ENCODE assay signal across 12 cellular contexts in genomic region chr16:14015948-14016347, GRCh38. TPM values are rescaled to one million over a fixed set of nuclear protein-coding genes. Genes with fewer than 3 reads are reported as not detected.
A peak's percentile ranks its signal among the peaks of the same experiment; 100 is the strongest.
DNase-seq lines count a peak whose midpoint lies in the region; ATAC-seq and TF ChIP-seq lines count a peak whose summit lies in the region.
"Had no signal": no experiment of that assay in that cellular context is flagged by ENCODE, and none has a peak within 500 bp of the region (broad histone marks: within the 10 kb centered on the region; RNA-seq: fewer than 3 reads in every experiment).

No MANE protein-coding gene starts in this region.

- no peaks in the 10 kb centered on the region for H3K27me3 ChIP-seq in BLaER1 treated with 17β-estradiol and CSF1 and Interleukin-3, amounts not matched to agents 10 nM and 100 nM
- H3K27me3 ChIP-seq in Peyer's patch (no peaks in the 10 kb centered on the region), fibroblast of lung (ENCODE audit: control insufficient read depth, insufficient read depth, low read length) (no peaks in the 10 kb centered on the region), osteoblast (ENCODE audit: insufficient read depth, low read length) (no peaks in the 10 kb centered on the region)

- H3K9me3 ChIP-seq in BLaER1 treated with 17β-estradiol and CSF1 and Interleukin-3, amounts not matched to agents 10 nM and 100 nM (replicated peaks in 1 of 11), result peaks cover 0 to 8% (median 0%) of the 10 kb centered on the region in 11 experiments; a peak in 1 of 22 replicates
- H3K9me3 ChIP-seq in Peyer's patch (no peaks in the 10 kb centered on the region), fibroblast of lung (ENCODE audit: control insufficient read depth, insufficient read depth, low read depth, low read length) (no peaks in the 10 kb centered on the region), osteoblast (ENCODE audit: low read depth, low read length) (no peaks in the 10 kb centered on the region)

- H4K20me1 ChIP-seq in BLaER1 treated with 17β-estradiol and CSF1 and Interleukin-3, amounts not matched to agents 10 nM and 100 nM, result no peaks in the 10 kb centered on the region
- H4K20me1 ChIP-seq in fibroblast of lung (ENCODE audit: control insufficient read depth, extremely low read depth, insufficient read depth, low read length), result no peaks in the 10 kb centered on the region
- H4K20me1 ChIP-seq in osteoblast (ENCODE audit: insufficient read depth, low read length), result no peaks in the 10 kb centered on the region

- TF ChIP-seq POLR2A in Peyer's patch (IDR thresholded peaks at IDR 0.05), result no peak

- peak overlapping the region in 9 of 11 experiments; percentile 12 to 86 (median 73); a peak in 17 of 22 replicates for H3K4me2 ChIP-seq in BLaER1 treated with 17β-estradiol and CSF1 and Interleukin-3, amounts not matched to agents 10 nM and 100 nM
- peak overlapping the region; percentile 56 for H3K4me2 ChIP-seq in fibroblast of lung (ENCODE audit: extremely low read depth, insufficient read depth, low read length)
- peak overlapping the region; percentile 10 for H3K4me2 ChIP-seq in osteoblast (ENCODE audit: insufficient read depth, low read length)
- H3K4me2 ChIP-seq: KMS-11 had no signal

- H3K27ac ChIP-seq in BLaER1 treated with 17β-estradiol and CSF1 and Interleukin-3, amounts not matched to agents 10 nM and 100 nM, result peak overlapping the region in 10 of 11 experiments; percentile 33 to 83 (median 69); a peak in 17 of 22 replicates
- peak overlapping the region in 3 of 4 donors; percentile 25 to 74 (median 71) for H3K27ac ChIP-seq in Peyer's patch
- peak overlapping the region; percentile 37 for H3K27ac ChIP-seq in fibroblast of lung (ENCODE audit: insufficient read depth, low read length)
- H3K27ac ChIP-seq in osteoblast (ENCODE audit: low read depth, low read length), result no peak overlapping the region
- H3K27ac ChIP-seq: KMS-11 had no signal

- H2AFZ ChIP-seq in fibroblast of lung (ENCODE audit: low read length) (no peak overlapping the region), osteoblast (ENCODE audit: low read length) (no peak overlapping the region)

- ATAC-seq in GM18873 (IDR thresholded peaks at IDR 0.05; ENCODE audit: low FRiP score, unreplicated experiment) (no peak), GM21825 (IDR thresholded peaks at IDR 0.05; ENCODE audit: unreplicated experiment) (no peak)

- H3K79me2 ChIP-seq in fibroblast of lung (ENCODE audit: control insufficient read depth, insufficient read depth, low read length), result no peaks in the 10 kb centered on the region
- no peaks in the 10 kb centered on the region for H3K79me2 ChIP-seq in osteoblast (ENCODE audit: insufficient read depth, low read length)

- peak overlapping the region in 6 of 11 experiments; percentile 33 to 65 (median 58); a peak in 11 of 22 replicates for H3K9ac ChIP-seq in BLaER1 treated with 17β-estradiol and CSF1 and Interleukin-3, amounts not matched to agents 10 nM and 100 nM
- no peak overlapping the region for H3K9ac ChIP-seq in fibroblast of lung (ENCODE audit: insufficient read depth, low read length)
- H3K9ac ChIP-seq: KMS-11 had no signal

- TF ChIP-seq CTCF in Peyer's patch (IDR thresholded peaks at IDR 0.05) (no peak), fibroblast of lung (conservative IDR thresholded peaks at IDR 0.05 in 1 of 2, IDR thresholded peaks at IDR 0.05 in 1 of 2; ENCODE audit: low read depth in 1 of 2, low read length in 2 of 2) (peak; percentile 13 to 18), osteoblast (IDR thresholded peaks at IDR 0.05; ENCODE audit: extremely low read depth, low read depth, low read length) (no peak)

- no peaks in the 10 kb centered on the region for H3K36me3 ChIP-seq in BLaER1 treated with 17β-estradiol and CSF1 and Interleukin-3, amounts not matched to agents 10 nM and 100 nM
- H3K36me3 ChIP-seq in Peyer's patch (no peaks in the 10 kb centered on the region), fibroblast of lung (ENCODE audit: control insufficient read depth, insufficient read depth, low read length) (no peaks in the 10 kb centered on the region), osteoblast (ENCODE audit: insufficient read depth, low read length) (no peaks in the 10 kb centered on the region)

- peak overlapping the region in 2 of 10 experiments; percentile 27 to 43; a peak in 3 of 20 replicates for H3K4me3 ChIP-seq in BLaER1 treated with 17β-estradiol and CSF1 and Interleukin-3, amounts not matched to agents 10 nM and 100 nM
- H3K4me3 ChIP-seq in Peyer's patch, result peak overlapping the region in 1 of 4 donors; percentile 17
- peak overlapping the region in 1 of 4 experiments; percentile 39 for H3K4me3 ChIP-seq in fibroblast of lung (replicated peaks in 1 of 4; ENCODE audit: control extremely low read depth in 1 of 4, insufficient read depth in 1 of 4, low read depth in 3 of 4, low read length in 4 of 4)
- no peak overlapping the region for H3K4me3 ChIP-seq in osteoblast (ENCODE audit: insufficient read depth, low read length)

- DNase-seq in Peyer's patch, result no peak
- DNase-seq in fibroblast of lung (ENCODE audit: low read depth in 2 of 2), result peak; percentile 84 to 93
- peak; percentile 54 for DNase-seq in osteoblast (ENCODE audit: insufficient read length, low spot score, missing footprints)
- no peak for DNase-seq in NCI-H1105 treated with DMSO at 0.1 percent for 48 hours (lab: John Stamatoyannopoulos, UW)
- DNase-seq in activated gamma-delta T cell treated with Interleukin-2 at 50 U/mL for 16 hours, result no peak
- DNase-seq: DMS153; SHP77 treated with DMSO at 0.1 percent for 48 hours; stimulated activated CD4-positive, alpha-beta T cell treated with anti-CD3 and anti-CD28 coated beads, Interleukin-4, amount 100 ng/mL, for 1 hour had no signal

- H3K4me1 ChIP-seq in BLaER1 treated with 17β-estradiol and CSF1 and Interleukin-3, amounts not matched to agents 10 nM and 100 nM, result peaks cover 0 to 79% (median 33%) of the 10 kb centered on the region in 10 experiments; a peak in 15 of 20 replicates
- peaks cover 0 to 4% (median 0%) of the 10 kb centered on the region in 4 donors for H3K4me1 ChIP-seq in Peyer's patch
- H3K4me1 ChIP-seq in fibroblast of lung (ENCODE audit: control insufficient read depth, extremely low read depth, insufficient read depth, low read length), result peaks cover 28% of the 10 kb centered on the region
- peaks cover 32% of the 10 kb centered on the region for H3K4me1 ChIP-seq in osteoblast (ENCODE audit: insufficient read depth, low read length)

RNA-seq across cellular contexts. Expression of gene MRTFB, which starts 55.2 kb away (rescaled TPM):
- 100 to 1,000 TPM in 1 of 4 donors, 10 to 100 TPM in 3; 42.2 to 136 (median 68.7) TPM for total RNA-seq in Peyer's patch
- 6.9 and 8.8 TPM in 2 replicates for total RNA-seq in fibroblast of lung
- polyA plus RNA-seq in fibroblast of lung, result 8.9 and 9.8 TPM in 2 replicates
- 6.5 and 10.6 TPM in 2 replicates for polyA plus RNA-seq in fibroblast of lung (2012)
- polyA minus RNA-seq in fibroblast of lung (ENCODE audit: low replicate concordance), result 68.1 and 84.1 TPM in 2 replicates
- 11.6 and 12.4 TPM in 2 replicates for total RNA-seq in osteoblast

Comparison
In these comparisons a context has a peak if more than half of its experiments do, and no peak if none do; other contexts are left out.
1. H3K4me2 ChIP-seq: peak in every context shown above with its lines; median percentile 73 in BLaER1 treated with 17β-estradiol and CSF1 and Interleukin-3, amounts not matched to agents 10 nM and 100 nM; 56 in fibroblast of lung; 10 in osteoblast.
2. DNase-seq: peak in fibroblast of lung (2 of 2) and osteoblast (single experiment); none in Peyer's patch (0 of 3), NCI-H1105 treated with DMSO at 0.1 percent for 48 hours (single experiment) and activated gamma-delta T cell treated with Interleukin-2 at 50 U/mL for 16 hours (single experiment).
3. CTCF ChIP-seq: peak in fibroblast of lung (2 of 2); none in Peyer's patch (0 of 6) and osteoblast (single experiment).